In genomic region chr18:48514786-48515185, GRCh38 we compare ENCODE assay signal across 1 cellular context.
TF ChIP-seq lines count a peak whose summit lies in the region.

No MANE protein-coding gene starts in this region.

TF ChIP-seq in IMR-90, 13 proteins besides CTCF, POLR2A, EP300 and RAD21:
- TF ChIP-seq SMC3 (IDR thresholded peaks at IDR 0.05; ENCODE audit: low read depth, low read length) (no peak), CEBPB (IDR thresholded peaks at IDR 0.05; ENCODE audit: low read depth, low read length) (no peak), ELK1 (IDR thresholded peaks at IDR 0.05; ENCODE audit: borderline replicate concordance, low read depth, low read length) (no peak), MXI1 (IDR thresholded peaks at IDR 0.05; ENCODE audit: borderline replicate concordance, low read depth, low read length) (no peak), BHLHE40 (IDR thresholded peaks at IDR 0.05; ENCODE audit: low read depth, low read length) (no peak), MAFK (IDR thresholded peaks at IDR 0.05; ENCODE audit: low read depth, low read length) (no peak), RCOR1 (IDR thresholded peaks at IDR 0.05; ENCODE audit: insufficient replicate concordance, low read length) (no peak), MAZ (IDR thresholded peaks at IDR 0.05; ENCODE audit: borderline replicate concordance, low read depth, low read length) (no peak), FOS (IDR thresholded peaks at IDR 0.05; ENCODE audit: low read depth, low read length) (no peak), CHD1 (IDR thresholded peaks at IDR 0.05; ENCODE audit: low read depth, low read length) (no peak), USF2 (IDR thresholded peaks at IDR 0.05; ENCODE audit: low read depth, low read length) (no peak), NFE2L2 (IDR thresholded peaks at IDR 0.05; ENCODE audit: low read depth, low read length) (no peak)
